In genomic region chr13:19172647-19173030, GRCh38 we compare ENCODE assay signal across 7 cellular contexts. TPM values are rescaled to one million over a fixed set of nuclear protein-coding genes. Genes with fewer than 3 reads are reported as not detected.
"Had no signal": no experiment of that assay in that cellular context is flagged by ENCODE, and none has a peak within 500 bp of the region (broad histone marks: within the 10 kb centered on the region; RNA-seq: fewer than 3 reads in every experiment).

No MANE protein-coding gene starts in this region.

- ATAC-seq: GM23338, HepG2 had no signal

- H3K27ac ChIP-seq: HL-60 had no signal

- H3K4me3 ChIP-seq: GM23338 had no signal

- H3K4me1 Mint-ChIP-seq: GM23338, H9, IgD-negative memory B cell had no signal

- H3K36me3 Mint-ChIP-seq: IgD-negative memory B cell had no signal

- DNase-seq: H9, HCEC 1CT had no signal

- H3K27ac Mint-ChIP-seq: GM23338, H9, IgD-negative memory B cell had no signal

- H3K4me3 Mint-ChIP-seq: GM23338, H9, IgD-negative memory B cell had no signal

RNA-seq across cellular contexts. Expression of gene TUBA3C, which starts 9.0 kb away (rescaled TPM):
- total RNA-seq: GM23338, H1, H9, HepG2 had no signal
- polyA plus RNA-seq: GM23338, H1, HepG2, IgD-negative memory B cell had no signal
